In the genomic region with DNA sequence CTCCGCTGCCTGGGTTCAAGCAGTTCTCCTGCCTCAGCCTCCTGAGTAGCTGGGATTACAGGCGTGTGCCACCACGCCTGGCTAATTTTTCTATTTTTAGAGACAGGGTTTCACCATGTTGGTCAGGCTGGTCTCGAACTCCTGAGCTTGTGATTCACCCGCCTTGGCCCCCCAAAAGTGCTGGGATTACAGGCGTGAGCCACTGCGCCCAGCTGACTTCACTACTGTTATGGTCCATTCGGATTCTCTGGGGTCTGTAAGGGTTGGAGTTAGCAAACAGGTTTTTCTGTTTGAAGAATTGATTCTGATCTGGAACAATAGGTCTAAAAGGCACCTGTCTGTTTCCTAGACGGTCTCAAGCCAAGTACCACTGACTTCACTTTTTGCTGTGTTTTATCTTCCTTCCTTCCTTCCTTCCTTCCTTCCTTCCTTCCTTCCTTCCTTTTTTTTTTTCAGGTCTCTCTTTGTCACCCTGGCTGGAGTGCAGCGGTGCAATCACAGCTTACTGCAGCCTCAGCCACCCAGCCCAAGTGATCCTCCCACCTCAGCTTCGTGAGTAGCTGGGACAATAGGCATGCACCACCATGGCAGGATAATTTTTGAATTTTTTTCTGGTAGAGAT, we compare ENCODE assay signal across 11 cellular contexts.
"Had no signal": no experiment of that assay in that cellular context is flagged by ENCODE, and none has a peak within 500 bp of the region (broad histone marks: within the 10 kb centered on the region; RNA-seq: fewer than 3 reads in every experiment).

No MANE protein-coding gene starts in this region.

- H3K36me3 ChIP-seq: heart left ventricle, sigmoid colon, upper lobe of right lung had no signal

- H3K9me3 ChIP-seq: heart left ventricle, sigmoid colon, testis, upper lobe of right lung had no signal

- DNase-seq: activated CD4-positive, alpha-beta T cell treated with anti-CD3 and anti-CD28 coated beads, Interleukin-2, amount 50 U/mL, for 4 hours; activated naive CD4-positive, alpha-beta T cell; heart left ventricle; natural killer cell; sigmoid colon; stimulated activated CD4-positive, alpha-beta T cell treated with anti-CD3 and anti-CD28 coated beads, Interleukin-2, amount 100 ng/mL, for 24 hours; testis; upper lobe of right lung had no signal

- H3K27ac ChIP-seq: heart left ventricle, sigmoid colon, upper lobe of right lung had no signal

- H3K4me1 ChIP-seq: upper lobe of right lung had no signal

- ATAC-seq: activated CD4-positive, CD25-positive, alpha-beta regulatory T cell treated with anti-CD3 and anti-CD28 coated beads, Interleukin-2, amount 50 U/mL, for 24 hours; heart left ventricle; natural killer cell; upper lobe of right lung had no signal

- H3K27ac Mint-ChIP-seq: natural killer cell; stimulated activated naive CD8-positive, alpha-beta T cell treated with anti-CD3 and anti-CD28 coated beads, Interleukin-15, Interleukin-2, amounts not matched to agents 100 ng/mL and 50 ng/mL, for 24 hours; T-helper 1 cell treated with Interleukin-12 subunit alpha and Interleukin-12 subunit beta and Interleukin-4 antibody, amounts not matched to agents 30 μg/mL and 1 μg/mL, for 36 hours had no signal

- H3K4me3 Mint-ChIP-seq: natural killer cell; stimulated activated naive CD8-positive, alpha-beta T cell treated with anti-CD3 and anti-CD28 coated beads, Interleukin-15, Interleukin-2, amounts not matched to agents 100 ng/mL and 50 ng/mL, for 24 hours; T-helper 1 cell treated with Interleukin-12 subunit alpha and Interleukin-12 subunit beta and Interleukin-4 antibody, amounts not matched to agents 30 μg/mL and 1 μg/mL, for 36 hours had no signal

- H3K36me3 Mint-ChIP-seq: natural killer cell had no signal

- H3K4me3 ChIP-seq: heart left ventricle, sigmoid colon, testis, upper lobe of right lung had no signal

- H3K27me3 Mint-ChIP-seq: stimulated activated naive CD8-positive, alpha-beta T cell treated with anti-CD3 and anti-CD28 coated beads, Interleukin-15, Interleukin-2, amounts not matched to agents 100 ng/mL and 50 ng/mL, for 24 hours had no signal

- H3K27me3 ChIP-seq: heart left ventricle, sigmoid colon, testis, upper lobe of right lung had no signal
